Comparison of ENCODE assay signal across 35 cellular contexts in genomic region chr2:203052539-203052938, GRCh38.
"Had no signal": no experiment of that assay in that cellular context is flagged by ENCODE, and none has a peak within 500 bp of the region (broad histone marks: within the 10 kb centered on the region; RNA-seq: fewer than 3 reads in every experiment).

No MANE protein-coding gene starts in this region.

- H3K9me3 ChIP-seq: MG63 had no signal

- DNase-seq: Karpas-422, Kasumi-1, MG63, MM.1S, MV-4-11, NCI-H1048, NCI-H1092, NCI-H1092 treated with DMSO at 0.1 percent for 48 hours, NCI-H1105, NCI-H1105 treated with DMSO at 0.1 percent for 48 hours, NCI-H1417, NCI-H1417 treated with DMSO at 0.1 percent for 48 hours, NCI-H1436, NCI-H1436 treated with DMSO at 0.1 percent for 48 hours, NCI-H146, NCI-H1694, NCI-H1694 treated with DMSO at 0.1 percent for 48 hours, NCI-H187, NCI-H187 treated with DMSO at 0.1 percent for 48 hours, NCI-H1930, NCI-H2029, NCI-H2029 treated with DMSO at 0.1 percent for 48 hours, NCI-H2081, NCI-H2081 treated with DMSO at 0.1 percent for 48 hours, NCI-H2107, NCI-H2171, NCI-H2171 treated with DMSO at 0.1 percent for 48 hours, NCI-H2227 treated with DMSO at 0.1 percent for 48 hours, NCI-H226, NCI-H345, NCI-H446, NCI-H446 treated with DMSO at 0.1 percent for 48 hours, NCI-H510A, NCI-H510A treated with DMSO at 0.1 percent for 48 hours, NCI-H524 had no signal

- H3K4me3 ChIP-seq: MG63 had no signal

- H3K27me3 ChIP-seq: MG63 had no signal
